24 cellular contexts compared by ENCODE assay signal in genomic region chr13:50537029-50537428, GRCh38.
"Had no signal": no experiment of that assay in that cellular context is flagged by ENCODE, and none has a peak within 500 bp of the region (broad histone marks: within the 10 kb centered on the region; RNA-seq: fewer than 3 reads in every experiment).

No MANE protein-coding gene starts in this region.

- H3K4me3 Mint-ChIP-seq: dendritic cell treated with granulocyte-macrophage colony-stimulating factor and Interleukin-4, amounts not matched to agents 40 ng/mL and 50 ng/mL, for 4 days; endodermal cell; mesothelial cell of epicardium; natural killer cell; neural crest cell had no signal

- H3K4me3 ChIP-seq: gastrocnemius medialis, heart right ventricle, ovary, right atrium auricular region, sigmoid colon, skin epidermis, stomach, thoracic aorta, transverse colon had no signal

- H3K9me3 ChIP-seq: ovary had no signal

- H3K27me3 ChIP-seq: gastrocnemius medialis, heart right ventricle, ovary, right atrium auricular region, sigmoid colon, stomach, transverse colon had no signal

- H3K27me3 Mint-ChIP-seq: dendritic cell treated with granulocyte-macrophage colony-stimulating factor and Interleukin-4, amounts not matched to agents 40 ng/mL and 50 ng/mL, for 4 days had no signal

- H3K27ac ChIP-seq: gastrocnemius medialis, ovary, right atrium auricular region, sigmoid colon, stomach, thoracic aorta, transverse colon had no signal

- H3K4me1 Mint-ChIP-seq: endodermal cell, mesothelial cell of epicardium, natural killer cell, neural crest cell had no signal

- FAIRE-seq: islet of Langerhans had no signal

- H3K27ac Mint-ChIP-seq: dendritic cell treated with granulocyte-macrophage colony-stimulating factor and Interleukin-4, amounts not matched to agents 40 ng/mL and 50 ng/mL, for 4 days; endodermal cell; mesothelial cell of epicardium; natural killer cell had no signal

- DNase-seq: effector CD4-positive, alpha-beta T cell; endodermal cell; gastrocnemius medialis; heart right ventricle; hypothalamus; natural killer cell; nucleus accumbens; ovary; sigmoid colon; stimulated activated CD4-positive, alpha-beta T cell treated with anti-CD3 and anti-CD28 coated beads, Interleukin-2, amount 100 ng/mL, for 24 hours; stimulated activated CD4-positive, alpha-beta T cell treated with anti-CD3 and anti-CD28 coated beads, Interleukin-4, amount 100 ng/mL, for 4 hours; stimulated activated naive CD4-positive, alpha-beta T cell; stomach; substantia nigra; transverse colon had no signal

- ATAC-seq: esophagus mucosa, gastrocnemius medialis, left lobe of liver, natural killer cell had no signal

- H3K36me3 ChIP-seq: gastrocnemius medialis, heart right ventricle, ovary, right atrium auricular region, sigmoid colon, stomach, thoracic aorta, transverse colon had no signal

- H3K4me1 ChIP-seq: gastrocnemius medialis, right atrium auricular region, sigmoid colon, stomach, transverse colon had no signal
